9 cellular contexts compared by ENCODE assay signal in genomic region chr10:112732277-112732891, GRCh38.
A peak's percentile ranks its signal among the peaks of the same experiment; 100 is the strongest.
DNase-seq lines count a peak whose midpoint lies in the region; ATAC-seq and TF ChIP-seq lines count a peak whose summit lies in the region.
"Had no signal": no experiment of that assay in that cellular context is flagged by ENCODE, and none has a peak within 500 bp of the region (broad histone marks: within the 10 kb centered on the region; RNA-seq: fewer than 3 reads in every experiment).

No MANE protein-coding gene starts in this region.

- intact Hi-C loops in left cardiac atrium (cut with DNase I) (no loop called here), body of pancreas (cut with DNase I) (no loop called here)

- H3K4me3 ChIP-seq in AG10803 (ENCODE audit: low read length) (no peak overlapping the region), GM23248 (no peak overlapping the region), OCI-LY1 (ENCODE audit: low read depth, low read length, poor library complexity, severe bottlenecking) (no peak overlapping the region), body of pancreas (no peak overlapping the region)
- H3K4me3 ChIP-seq: thoracic aorta had no signal

- TF ChIP-seq POLR2A in body of pancreas (IDR thresholded peaks at IDR 0.05) = no peak

- peak; percentile 62 to 65 for ATAC-seq in left cardiac atrium
- no peak for ATAC-seq in body of pancreas
- no peak for ATAC-seq in HG03571 (IDR thresholded peaks at IDR 0.05; ENCODE audit: unreplicated experiment)

- H3F3A ChIP-seq in GM23248 (ENCODE audit: insufficient read depth) (peaks cover 7% of the 10 kb centered on the region), OCI-LY1 (ENCODE audit: insufficient read depth, low read length) (no peaks in the 10 kb centered on the region)

- H3K9me3 ChIP-seq in GM23248 (ENCODE audit: low read depth) (no peaks in the 10 kb centered on the region), OCI-LY1 (ENCODE audit: low read length) (no peaks in the 10 kb centered on the region), body of pancreas (no peaks in the 10 kb centered on the region)
- H3K9me3 ChIP-seq: thoracic aorta had no signal

- H3K9me2 ChIP-seq in GM23248 (ENCODE audit: insufficient read depth) = no peaks in the 10 kb centered on the region
- no peaks in the 10 kb centered on the region for H3K9me2 ChIP-seq in OCI-LY1 (ENCODE audit: low read depth, low read length)

- no peak overlapping the region for H3K9ac ChIP-seq in GM23248
- no peak overlapping the region for H3K9ac ChIP-seq in OCI-LY1 (ENCODE audit: low read length)

- no peak overlapping the region for H3K27ac ChIP-seq in GM23248
- peak overlapping the region; percentile 7 for H3K27ac ChIP-seq in OCI-LY1 (ENCODE audit: low read depth, low read length, poor library complexity, severe bottlenecking)
- no peak overlapping the region for H3K27ac ChIP-seq in body of pancreas
- H3K27ac ChIP-seq: thoracic aorta had no signal

- H4K20me1 ChIP-seq in GM23248 (ENCODE audit: insufficient read depth) = no peaks in the 10 kb centered on the region
- no peaks in the 10 kb centered on the region for H4K20me1 ChIP-seq in OCI-LY1 (ENCODE audit: insufficient read depth, low read length)

- in situ Hi-C loops in GM23248 (cut with MboI) = no loop called here

- H3K36me3 ChIP-seq in GM23248 (ENCODE audit: low read depth) = no peaks in the 10 kb centered on the region
- H3K36me3 ChIP-seq in OCI-LY1 (ENCODE audit: insufficient read depth, low read length) = no peaks in the 10 kb centered on the region
- H3K36me3 ChIP-seq in body of pancreas (replicated peaks in 1 of 2; ENCODE audit: insufficient read depth in 1 of 2, low read depth in 2 of 2) = no peaks in the 10 kb centered on the region
- H3K36me3 ChIP-seq: thoracic aorta had no signal

- H3K4me2 ChIP-seq in GM23248 (ENCODE audit: unreplicated experiment) (peak overlapping the region; percentile 0), OCI-LY1 (ENCODE audit: low read length) (no peak overlapping the region)

- WGBS in GM23248 (ENCODE audit: low coverage in 1 of 2, low lambda C conversion rate in 2 of 2, missing lambda C conversion rate in 2 of 2), 2 experiments = 14 to 29% methylated on average over 3 of the region's 3 CpGs
- 78 to 90% methylated on average over 3 of the region's 3 CpGs for WGBS in body of pancreas, 2 donors

- H2AFZ ChIP-seq in GM23248 (no peak overlapping the region), OCI-LY1 (ENCODE audit: low read length) (no peak overlapping the region)

- peak; percentile 32 for DNase-seq in AG10803 (ENCODE audit: low read depth)
- DNase-seq in GM23248 = peak; percentile 41
- DNase-seq in left cardiac atrium = no peak
- DNase-seq in body of pancreas = no peak
- no peak for DNase-seq in NCI-H2227 (lab: John Stamatoyannopoulos, UW; ENCODE audit: unreplicated experiment)
- DNase-seq in NOMO-1 treated with dmso at 0.1 percent for 144 hours (lab: John Stamatoyannopoulos, UW; ENCODE audit: unreplicated experiment) = no peak

- TF ChIP-seq CTCF in AG10803 (conservative IDR thresholded peaks at IDR 0.05; ENCODE audit: low read length) (no peak), OCI-LY1 (IDR thresholded peaks at IDR 0.05; ENCODE audit: low read length) (no peak), body of pancreas (IDR thresholded peaks at IDR 0.05) (no peak)

- H3K27me3 ChIP-seq in GM23248 (replicated peaks; ENCODE audit: insufficient read depth) = no peaks in the 10 kb centered on the region
- H3K27me3 ChIP-seq in OCI-LY1 (ENCODE audit: insufficient read depth, low read length) = no peaks in the 10 kb centered on the region
- no peaks in the 10 kb centered on the region for H3K27me3 ChIP-seq in body of pancreas

- H3K4me1 ChIP-seq in GM23248 (ENCODE audit: insufficient read depth) (peaks cover 13% of the 10 kb centered on the region; the same call in 1 of the 2 replicates), OCI-LY1 (ENCODE audit: insufficient read depth, low read length, severe bottlenecking) (peaks cover 8% of the 10 kb centered on the region), body of pancreas (peaks cover 36% of the 10 kb centered on the region)

- no peaks in the 10 kb centered on the region for H3K79me2 ChIP-seq in GM23248 (ENCODE audit: insufficient read depth)
- no peaks in the 10 kb centered on the region for H3K79me2 ChIP-seq in OCI-LY1 (ENCODE audit: insufficient read depth, low read length)

Comparison
In these comparisons a context has a peak if more than half of its experiments do, and no peak if none do; other contexts are left out.
1. DNase-seq: peak in AG10803 (single experiment) and GM23248 (single experiment); none in left cardiac atrium (single experiment), body of pancreas (0 of 4), NCI-H2227 (single experiment) and NOMO-1 treated with dmso at 0.1 percent for 144 hours (single experiment).
2. ATAC-seq: peak in left cardiac atrium (2 of 2); none in body of pancreas (single experiment) and HG03571 (single experiment).